1 cellular context compared by ENCODE assay signal in the genomic region with DNA sequence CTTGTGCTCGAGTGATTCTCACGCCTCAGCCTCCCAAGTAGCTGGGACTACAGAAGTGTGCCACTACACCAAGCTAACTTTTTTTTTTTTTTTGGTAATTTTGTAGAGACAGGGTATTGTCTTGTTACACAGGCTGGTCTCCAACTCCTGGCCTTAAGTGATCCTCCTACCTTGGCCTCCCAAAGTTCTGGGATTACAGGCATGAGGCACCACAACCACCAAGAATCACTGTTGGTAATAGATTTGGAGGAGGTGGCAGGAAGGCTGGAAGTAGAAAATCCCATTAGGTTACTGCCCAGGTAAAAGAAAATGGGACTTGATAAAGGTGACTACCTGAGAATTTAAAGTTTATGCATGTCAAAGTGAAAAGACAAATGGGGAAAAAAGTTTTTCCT.
TF ChIP-seq lines count a peak whose summit lies in the region.

No MANE protein-coding gene starts in this region.

TF ChIP-seq in IMR-90, 13 proteins besides CTCF, POLR2A, EP300 and RAD21 (continued from another document):
- TF ChIP-seq MAFK (IDR thresholded peaks at IDR 0.05; ENCODE audit: low read depth, low read length) (no peak), RCOR1 (IDR thresholded peaks at IDR 0.05; ENCODE audit: insufficient replicate concordance, low read length) (no peak), NFE2L2 (IDR thresholded peaks at IDR 0.05; ENCODE audit: low read depth, low read length) (no peak), RFX5 (IDR thresholded peaks at IDR 0.05; ENCODE audit: low read depth, low read length) (no peak), FOS (IDR thresholded peaks at IDR 0.05; ENCODE audit: low read depth, low read length) (no peak), SMC3 (IDR thresholded peaks at IDR 0.05; ENCODE audit: low read depth, low read length) (no peak), BHLHE40 (IDR thresholded peaks at IDR 0.05; ENCODE audit: low read depth, low read length) (no peak), CHD1 (IDR thresholded peaks at IDR 0.05; ENCODE audit: low read depth, low read length) (no peak), MXI1 (IDR thresholded peaks at IDR 0.05; ENCODE audit: borderline replicate concordance, low read depth, low read length) (no peak)
- TF ChIP-seq, protein P1, sequence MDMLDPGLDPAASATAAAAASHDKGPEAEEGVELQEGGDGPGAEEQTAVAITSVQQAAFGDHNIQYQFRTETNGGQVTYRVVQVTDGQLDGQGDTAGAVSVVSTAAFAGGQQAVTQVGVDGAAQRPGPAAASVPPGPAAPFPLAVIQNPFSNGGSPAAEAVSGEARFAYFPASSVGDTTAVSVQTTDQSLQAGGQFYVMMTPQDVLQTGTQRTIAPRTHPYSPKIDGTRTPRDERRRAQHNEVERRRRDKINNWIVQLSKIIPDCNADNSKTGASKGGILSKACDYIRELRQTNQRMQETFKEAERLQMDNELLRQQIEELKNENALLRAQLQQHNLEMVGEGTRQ (IDR thresholded peaks at IDR 0.05; ENCODE audit: low read depth, low read length), result no peak
